8 cellular contexts compared by ENCODE assay signal in genomic region chr20:57628651-57629308, GRCh38. TPM values are rescaled to one million over a fixed set of nuclear protein-coding genes. Genes with fewer than 3 reads are reported as not detected.
DNase-seq lines count a peak whose midpoint lies in the region; ATAC-seq and TF ChIP-seq lines count a peak whose summit lies in the region.
"Not testable (repeated sequence)": the region's sequence is repeated elsewhere in the genome, so short reads cannot be mapped to it uniquely, and the experiment has no call there.
"Had no signal": no experiment of that assay in that cellular context is flagged by ENCODE, and none has a peak within 500 bp of the region (broad histone marks: within the 10 kb centered on the region; RNA-seq: fewer than 3 reads in every experiment).

No MANE protein-coding gene starts in this region.

- not testable (repeated sequence) for H3K79me1 ChIP-seq in IMR-90 (ENCODE audit: low read depth in 1 of 2, low read length in 2 of 2)

- not testable (repeated sequence) for H3K9me1 ChIP-seq in IMR-90 (ENCODE audit: insufficient read depth, low read length)

- not testable (repeated sequence) for BruUV-seq in IMR-90 (replicated peaks; lab: Mats Ljungman, UMichigan)

- peak overlapping the region; percentile 78 to 84; a peak in 2 of 4 replicates for H4K8ac ChIP-seq in IMR-90 (ENCODE audit: low read depth in 2 of 2, low read length in 2 of 2)

- not testable (repeated sequence) for H3K36me3 ChIP-seq in IMR-90 (ENCODE audit: control insufficient read depth, insufficient read depth, low read length); esophagus (ENCODE audit: control insufficient read depth in 2 of 2, insufficient read depth in 2 of 2, low read length in 1 of 2); right lobe of liver; parathyroid adenoma (ENCODE audit: control insufficient read depth, insufficient read depth, low read length); stomach smooth muscle (ENCODE audit: control insufficient read depth in 2 of 2, insufficient read depth in 2 of 2, low read length in 2 of 2)

- in situ Hi-C loops in IMR-90 (cut with MboI; ENCODE audit: low sequenced_read_pairs) = not testable (repeated sequence)

- not testable (repeated sequence) for H3K18ac ChIP-seq in IMR-90 (ENCODE audit: low read depth, low read length)

- H4K91ac ChIP-seq in IMR-90 (ENCODE audit: insufficient read depth, low read depth, low read length) = not testable (repeated sequence)

- CTCF ChIA-PET in IMR-90 (lab: Yijun Ruan, JAX) = interaction anchor here (0.5 kb wide), 1 partner anchor 18 kb away, joined by 3 read pairs; no protein-coding TSS in a partner anchor
- CTCF ChIA-PET in activated B cell treated with CpG ODN at 0.5 μM for 24 hours (lab: Charles Lee) = interaction anchor here (1.1 to 5.0 kb wide), 4 partner anchors 10 to 52 kb away, joined by 3 to 30 read pairs (median 6); no protein-coding TSS in a partner anchor

- not testable (repeated sequence) for H3K9me3 Mint-ChIP-seq in activated B cell treated with CpG ODN at 0.5 μM for 24 hours
- peaks cover 20% of the 10 kb centered on the region for H3K9me3 Mint-ChIP-seq in activated naive CD8-positive, alpha-beta T cell treated with anti-CD3 and anti-CD28 coated beads for 36 hours

- H3K56ac ChIP-seq in IMR-90 (ENCODE audit: extremely low read depth, insufficient read depth, low read length) = not testable (repeated sequence)

- H2BK5ac ChIP-seq in IMR-90 (ENCODE audit: low read depth, low read length, poor library complexity, severe bottlenecking) = not testable (repeated sequence)

- peak overlapping the region; percentile 88 for H3K4me3 Mint-ChIP-seq in activated B cell treated with CpG ODN at 0.5 μM for 24 hours
- peak overlapping the region; percentile 84 for H3K4me3 Mint-ChIP-seq in activated naive CD8-positive, alpha-beta T cell treated with anti-CD3 and anti-CD28 coated beads for 36 hours

- H3K4me1 ChIP-seq in IMR-90 (ENCODE audit: control insufficient read depth, insufficient read depth, low read length); esophagus (ENCODE audit: control insufficient read depth in 2 of 2, insufficient read depth in 2 of 2, low read length in 1 of 2); right lobe of liver; parathyroid adenoma: not testable (repeated sequence)
- H3K4me1 ChIP-seq in stomach smooth muscle (ENCODE audit: control insufficient read depth, insufficient read depth, low read length) = peaks cover 13% of the 10 kb centered on the region

- H3K36me3 Mint-ChIP-seq in activated B cell treated with CpG ODN at 0.5 μM for 24 hours (ENCODE audit: low read depth) = peaks cover 29% of the 10 kb centered on the region
- peaks cover 35% of the 10 kb centered on the region for H3K36me3 Mint-ChIP-seq in activated naive CD8-positive, alpha-beta T cell treated with anti-CD3 and anti-CD28 coated beads for 36 hours

- H3K9me3 ChIP-seq in IMR-90 (ENCODE audit: control insufficient read depth, insufficient read depth, low read length); esophagus (ENCODE audit: control insufficient read depth in 2 of 2, insufficient read depth in 1 of 2, low read depth in 1 of 2, low read length in 1 of 2); right lobe of liver; parathyroid adenoma (ENCODE audit: control insufficient read depth, low read length); stomach smooth muscle (ENCODE audit: control insufficient read depth in 2 of 2, low read length in 2 of 2): not testable (repeated sequence)

- H2AFZ ChIP-seq in IMR-90 (replicated peaks; ENCODE audit: low read length, poor library complexity) = peak overlapping the region; percentile 84
- not testable (repeated sequence) for H2AFZ ChIP-seq in parathyroid adenoma

- dilution Hi-C loops in IMR-90 (cut with HindIII; ENCODE audit: low sequenced_read_pairs, unreplicated experiment) = not testable (repeated sequence)

- not testable (repeated sequence) for H3K27me3 ChIP-seq in IMR-90 (ENCODE audit: control insufficient read depth, insufficient read depth, low read length); esophagus (ENCODE audit: control insufficient read depth in 1 of 2, insufficient read depth in 2 of 2, low read length in 2 of 2); right lobe of liver; parathyroid adenoma (ENCODE audit: control insufficient read depth, insufficient read depth, low read length); stomach smooth muscle (ENCODE audit: control insufficient read depth in 1 of 2, insufficient read depth in 2 of 2, low read length in 2 of 2)

- not testable (repeated sequence) for DNase-seq in IMR-90, activated B cell treated with CpG ODN at 0.5 μM for 24 hours, right lobe of liver
- DNase-seq in activated naive CD8-positive, alpha-beta T cell treated with anti-CD3 and anti-CD28 coated beads for 36 hours = peak; percentile 33

- H2AK5ac ChIP-seq in IMR-90 (ENCODE audit: low read depth, low read length) = not testable (repeated sequence)

- ATAC-seq in IMR-90 (ENCODE audit: low read depth); activated B cell treated with CpG ODN at 0.5 μM for 24 hours (ENCODE audit: low read depth); right lobe of liver: not testable (repeated sequence)

- not testable (repeated sequence) for TF ChIP-seq RAD21 in IMR-90 (IDR thresholded peaks at IDR 0.05; ENCODE audit: low read length)

- 100% methylated on average over 3 of the region's 31 CpGs; no CpG with 5 or more reads in 1 of the 2 experiments for WGBS in IMR-90 (ENCODE audit: extremely low coverage in 2 of 2, insufficient read length in 1 of 2), 2 experiments
- WGBS in esophagus, 2 donors = 83 to 85% methylated on average over 28 to 31 of the region's 31 CpGs
- 72% methylated on average over 7 of the region's 31 CpGs for WGBS in right lobe of liver (ENCODE audit: insufficient coverage, low coverage, low lambda C conversion rate, missing lambda C conversion rate)

- not testable (repeated sequence) for H3K4me3 ChIP-seq in IMR-90 (ENCODE audit: insufficient read depth, low read depth, low read length); esophagus (ENCODE audit: low read depth in 1 of 2, low read length in 2 of 2); right lobe of liver; parathyroid adenoma (ENCODE audit: low read depth, low read length)
- peak overlapping the region in 1 of 2 donors; percentile 57 for H3K4me3 ChIP-seq in stomach smooth muscle (ENCODE audit: low read length in 2 of 2)

- H2BK120ac ChIP-seq in IMR-90 (ENCODE audit: low read depth, low read length) = not testable (repeated sequence)

- H3K27ac Mint-ChIP-seq in activated B cell treated with CpG ODN at 0.5 μM for 24 hours = peak overlapping the region; percentile 98
- peak overlapping the region; percentile 99 for H3K27ac Mint-ChIP-seq in activated naive CD8-positive, alpha-beta T cell treated with anti-CD3 and anti-CD28 coated beads for 36 hours

- H3K14ac ChIP-seq in IMR-90 (replicated peaks; ENCODE audit: low read depth, low read length) = not testable (repeated sequence)

- H4K5ac ChIP-seq in IMR-90 (ENCODE audit: low read depth, low read length) = not testable (repeated sequence)

- intact Hi-C loops in IMR-90 (cut with micrococcal nuclease); right lobe of liver (cut with DNase I): not testable (repeated sequence)
- intact Hi-C loops in activated B cell treated with CpG ODN at 0.5 μM for 24 hours (cut with micrococcal nuclease) = loop anchor here (1.0 to 10.0 kb wide), 5 partner anchors 8 to 1496 kb away; partner anchors contain the start of genes PMEPA1 and ZBP1

- H3K4ac ChIP-seq in IMR-90 (ENCODE audit: low read depth, low read length) = not testable (repeated sequence)

- H4K20me1 ChIP-seq in IMR-90 (ENCODE audit: insufficient read depth, low read length) = not testable (repeated sequence)

- H2AK9ac ChIP-seq in IMR-90 (replicated peaks; ENCODE audit: low read depth, low read length, poor library complexity) = not testable (repeated sequence)

- not testable (repeated sequence) for H2BK15ac ChIP-seq in IMR-90 (ENCODE audit: low read depth, low read length)

- POLR2A ChIA-PET in IMR-90 (lab: Charles Lee; ENCODE audit: unreplicated experiment) = not testable (repeated sequence)
- POLR2A ChIA-PET in activated B cell treated with CpG ODN at 0.5 μM for 24 hours (lab: Charles Lee) = interaction anchor here (0.9 to 5.3 kb wide), 17 partner anchors 9 to 237 kb away, joined by 3 to 188 read pairs (median 6); partner anchors contain the start of genes PMEPA1, RBM38 and ZBP1

- not testable (repeated sequence) for TF ChIP-seq POLR2A in IMR-90 (IDR thresholded peaks at IDR 0.05; ENCODE audit: low read depth, low read length); right lobe of liver (IDR thresholded peaks at IDR 0.05)

- peaks cover 14% of the 10 kb centered on the region for H3K27me3 Mint-ChIP-seq in activated B cell treated with CpG ODN at 0.5 μM for 24 hours
- not testable (repeated sequence) for H3K27me3 Mint-ChIP-seq in activated naive CD8-positive, alpha-beta T cell treated with anti-CD3 and anti-CD28 coated beads for 36 hours

- peaks cover 39% of the 10 kb centered on the region for H3K4me1 Mint-ChIP-seq in activated B cell treated with CpG ODN at 0.5 μM for 24 hours
- H3K4me1 Mint-ChIP-seq in activated naive CD8-positive, alpha-beta T cell treated with anti-CD3 and anti-CD28 coated beads for 36 hours = peaks cover 41% of the 10 kb centered on the region

- not testable (repeated sequence) for H3K27ac ChIP-seq in IMR-90 (ENCODE audit: insufficient read depth, low read length)
- peak overlapping the region; percentile 24 to 67 for H3K27ac ChIP-seq in esophagus (ENCODE audit: low read depth in 2 of 2, low read length in 1 of 2)
- H3K27ac ChIP-seq in right lobe of liver = peak overlapping the region; percentile 10 to 63 (median 47)
- peak overlapping the region; percentile 11 for H3K27ac ChIP-seq in parathyroid adenoma
- peak overlapping the region; percentile 11 for H3K27ac ChIP-seq in stomach smooth muscle (ENCODE audit: low read length)

- H3K23ac ChIP-seq in IMR-90 (ENCODE audit: low read depth, low read length) = not testable (repeated sequence)

- not testable (repeated sequence) for H3K4me2 ChIP-seq in IMR-90 (ENCODE audit: low read depth, low read length); parathyroid adenoma (ENCODE audit: low read length)

- not testable (repeated sequence) for H3K79me2 ChIP-seq in parathyroid adenoma

- not testable (repeated sequence) for TF ChIP-seq CTCF in IMR-90 (conservative IDR thresholded peaks at IDR 0.05; ENCODE audit: low read depth, low read length); activated B cell treated with CpG ODN at 0.5 μM for 24 hours (IDR thresholded peaks at IDR 0.05); right lobe of liver (IDR thresholded peaks at IDR 0.05); parathyroid adenoma (IDR thresholded peaks at IDR 0.05)

- not testable (repeated sequence) for H3K9ac ChIP-seq in IMR-90 (ENCODE audit: low read depth, low read length); parathyroid adenoma; stomach smooth muscle (ENCODE audit: low read length in 2 of 2)

- not testable (repeated sequence) for H2BK20ac ChIP-seq in IMR-90 (ENCODE audit: low read depth, low read length)

RNA-seq across cellular contexts. Expression of gene ZBP1, which starts 8.6 kb away (rescaled TPM):
- total RNA-seq in IMR-90 (2012; rRNA removed) (not detected in 2 replicates), activated B cell treated with CpG ODN at 0.5 μM for 24 hours (16.5 and 17.8 TPM in 2 replicates), right lobe of liver (under 1 TPM in 4 of 6 experiments, not detected in 2; 0.14 to 0.75 (median 0.36) TPM)
- polyA plus RNA-seq in IMR-90 (2012; rRNA removed) (not detected in 2 replicates), esophagus (under 1 TPM; 0.25 to 0.51 TPM)
- not detected in 2 replicates for polyA plus RNA-seq in IMR-90 (2012; cell fraction: cytosol; rRNA removed)
- polyA plus RNA-seq in IMR-90 (2012; cell fraction: nucleus; rRNA removed; ENCODE audit: low replicate concordance) = not detected in 2 replicates
- total RNA-seq in activated naive CD8-positive, alpha-beta T cell treated with anti-CD3 and anti-CD28 coated beads for 36 hours = 1 to 10 TPM in 1 of 2 experiments, under 1 TPM in 1; 0.68 to 1.2 TPM
- polyA plus RNA-seq: neural cell had no signal
